ENCODE assay signal across 16 cellular contexts in genomic region chr9:136284311-136284710, GRCh38. TPM values are rescaled to one million over a fixed set of nuclear protein-coding genes. Genes with fewer than 3 reads are reported as not detected.
DNase-seq lines count a peak whose midpoint lies in the region; ATAC-seq and TF ChIP-seq lines count a peak whose summit lies in the region.
"Had no signal": no experiment of that assay in that cellular context is flagged by ENCODE, and none has a peak within 500 bp of the region (broad histone marks: within the 10 kb centered on the region; RNA-seq: fewer than 3 reads in every experiment).

No MANE protein-coding gene starts in this region.

- no peak for TF ChIP-seq CTCF in right atrium auricular region (IDR thresholded peaks at IDR 0.05)

- no peaks in the 10 kb centered on the region for H3K9me3 Mint-ChIP-seq in activated T-helper 17 cell treated with anti-CD3 and anti-CD28 coated beads, Interleukin-2, amount 50 U/mL, for 72 hours
- H3K9me3 Mint-ChIP-seq in activated naive CD8-positive, alpha-beta T cell treated with anti-CD3 and anti-CD28 coated beads for 36 hours: no peaks in the 10 kb centered on the region
- H3K9me3 Mint-ChIP-seq: CD4-positive, CD25-positive, alpha-beta regulatory T cell had no signal

- DNase-seq in Right ventricle myocardium inferior (ENCODE audit: missing footprints): peak; percentile 56
- no peak for DNase-seq in right atrium auricular region (ENCODE audit: low spot score)
- no peak for DNase-seq in Karpas-422
- no peak for DNase-seq in neuronal stem cell (ENCODE audit: low spot score)
- DNase-seq in NCI-H82 (lab: John Stamatoyannopoulos, UW): no peak
- DNase-seq in activated naive CD8-positive, alpha-beta T cell treated with anti-CD3 and anti-CD28 coated beads for 36 hours: no peak
- no peak for DNase-seq in activated CD4-positive, alpha-beta T cell treated with anti-CD3 and anti-CD28 coated beads for 1 hour

- H3K4ac ChIP-seq in neuronal stem cell (ENCODE audit: low read length): no peak overlapping the region

- peak overlapping the region; percentile 28 for H3K18ac ChIP-seq in neuronal stem cell (ENCODE audit: low read length)

- no peak overlapping the region for H3K4me3 Mint-ChIP-seq in activated T-helper 17 cell treated with anti-CD3 and anti-CD28 coated beads, Interleukin-2, amount 50 U/mL, for 72 hours
- H3K4me3 Mint-ChIP-seq in activated naive CD8-positive, alpha-beta T cell treated with anti-CD3 and anti-CD28 coated beads for 36 hours: no peak overlapping the region
- H3K4me3 Mint-ChIP-seq: CD4-positive, CD25-positive, alpha-beta regulatory T cell; GM23338; H9 had no signal

- peak overlapping the region; percentile 89 for H2BK15ac ChIP-seq in neuronal stem cell (ENCODE audit: low read length)

- H3K4me1 ChIP-seq in right atrium auricular region (peaks cover 0 to 14% of the 10 kb centered on the region in 2 donors), Karpas-422 (ENCODE audit: low read length) (peaks cover 28% of the 10 kb centered on the region), neuronal stem cell (ENCODE audit: control insufficient read depth in 2 of 2, insufficient read depth in 1 of 2, low read depth in 1 of 2, low read length in 2 of 2) (peaks cover 0 to 3% of the 10 kb centered on the region in 2 donors)
- H3K4me1 ChIP-seq: Caco-2 had no signal

- H3K79me1 ChIP-seq in neuronal stem cell (ENCODE audit: low read depth, low read length): peaks cover 3% of the 10 kb centered on the region

- peak overlapping the region; percentile 6 for H3K14ac ChIP-seq in neuronal stem cell (ENCODE audit: low read length)

- H3K4me2 ChIP-seq in Karpas-422 (ENCODE audit: low read depth, low read length, poor library complexity, severe bottlenecking) (no peak overlapping the region), neuronal stem cell (ENCODE audit: insufficient read depth, low read length, poor library complexity, severe bottlenecking) (no peak overlapping the region)
- H3K4me2 ChIP-seq: GM23338 had no signal

- ATAC-seq in Right ventricle myocardium inferior: no peak
- ATAC-seq in activated T-helper 17 cell treated with anti-CD3 and anti-CD28 coated beads, Interleukin-2, amount 50 U/mL, for 72 hours (replicated peaks): peak; percentile 3

- H2BK12ac ChIP-seq in neuronal stem cell (ENCODE audit: low read length): peak overlapping the region; percentile 16

- H3K9me3 ChIP-seq in right atrium auricular region (no peaks in the 10 kb centered on the region), Karpas-422 (ENCODE audit: low read length) (no peaks in the 10 kb centered on the region), neuronal stem cell (replicated peaks in 1 of 2; ENCODE audit: control insufficient read depth in 2 of 2, insufficient read depth in 1 of 2, low read depth in 1 of 2, low read length in 2 of 2) (no peaks in the 10 kb centered on the region)
- H3K9me3 ChIP-seq: A549, Caco-2 had no signal

- H4K91ac ChIP-seq in neuronal stem cell (ENCODE audit: low read depth, low read length, poor library complexity): no peak overlapping the region

- H3K36me3 Mint-ChIP-seq in activated T-helper 17 cell treated with anti-CD3 and anti-CD28 coated beads, Interleukin-2, amount 50 U/mL, for 72 hours (ENCODE audit: low read depth): no peaks in the 10 kb centered on the region
- no peaks in the 10 kb centered on the region for H3K36me3 Mint-ChIP-seq in activated naive CD8-positive, alpha-beta T cell treated with anti-CD3 and anti-CD28 coated beads for 36 hours
- H3K36me3 Mint-ChIP-seq: CD4-positive, CD25-positive, alpha-beta regulatory T cell had no signal

- H3K27me3 Mint-ChIP-seq in activated T-helper 17 cell treated with anti-CD3 and anti-CD28 coated beads, Interleukin-2, amount 50 U/mL, for 72 hours: peaks cover 3% of the 10 kb centered on the region
- H3K27me3 Mint-ChIP-seq in activated naive CD8-positive, alpha-beta T cell treated with anti-CD3 and anti-CD28 coated beads for 36 hours: peaks cover 6% of the 10 kb centered on the region

- H4K8ac ChIP-seq in neuronal stem cell (ENCODE audit: low read depth, low read length): no peak overlapping the region

- H3K4me1 Mint-ChIP-seq in activated T-helper 17 cell treated with anti-CD3 and anti-CD28 coated beads, Interleukin-2, amount 50 U/mL, for 72 hours: no peaks in the 10 kb centered on the region
- peaks cover 5% of the 10 kb centered on the region for H3K4me1 Mint-ChIP-seq in activated naive CD8-positive, alpha-beta T cell treated with anti-CD3 and anti-CD28 coated beads for 36 hours

- 0 out of 2 replicates have a peak overlapping the region, but pooled peaks have one; percentile 36 for H3K9ac ChIP-seq in Karpas-422 (ENCODE audit: low read length)
- no peak overlapping the region for H3K9ac ChIP-seq in neuronal stem cell (ENCODE audit: low read depth, low read length, poor library complexity)

- no peaks in the 10 kb centered on the region for H3K36me3 ChIP-seq in right atrium auricular region
- no peaks in the 10 kb centered on the region for H3K36me3 ChIP-seq in Karpas-422 (ENCODE audit: insufficient read depth, low read length)
- no peaks in the 10 kb centered on the region for H3K36me3 ChIP-seq in neuronal stem cell (replicated peaks in 1 of 2; ENCODE audit: control insufficient read depth in 2 of 2, insufficient read depth in 2 of 2, low read length in 2 of 2)

- peak overlapping the region; percentile 34 for H3K23ac ChIP-seq in neuronal stem cell (ENCODE audit: low read depth, low read length, poor library complexity)

- no peak overlapping the region for H2BK120ac ChIP-seq in neuronal stem cell (ENCODE audit: low read depth, low read length)

- H3K27ac ChIP-seq in right atrium auricular region (no peak overlapping the region), Karpas-422 (ENCODE audit: low read length) (no peak overlapping the region), neuronal stem cell (replicated peaks; ENCODE audit: low read length) (no peak overlapping the region)
- H3K27ac ChIP-seq: 22Rv1, A549, HL-60 had no signal

- intact Hi-C loops in Right ventricle myocardium inferior (cut with DNase I): loop anchor here (10.0 kb wide), 1 partner anchor 680 kb away; no protein-coding TSS in a partner anchor

- H3K79me2 ChIP-seq in Karpas-422 (ENCODE audit: low read length): no peaks in the 10 kb centered on the region

- H2AFZ ChIP-seq in Karpas-422 (ENCODE audit: low read length): no peak overlapping the region
- H2AFZ ChIP-seq in neuronal stem cell (ENCODE audit: low read length): no peak overlapping the region

- H2AK5ac ChIP-seq in neuronal stem cell (ENCODE audit: low read depth, low read length): peak overlapping the region; percentile 98

- peak overlapping the region; percentile 7 for H2BK5ac ChIP-seq in neuronal stem cell (ENCODE audit: low read length)

- no peaks in the 10 kb centered on the region for H3K9me2 ChIP-seq in Karpas-422 (replicated peaks; ENCODE audit: insufficient read depth, low read length)

- H4K20me1 ChIP-seq in Karpas-422 (ENCODE audit: insufficient read depth, low read depth, low read length): no peaks in the 10 kb centered on the region; the same call in 1 of the 2 replicates

- no CpG with 5 or more reads among the region's 22 CpGs for WGBS in neuronal stem cell (ENCODE audit: extremely low coverage in 2 of 2, insufficient read length in 2 of 2, insufficient replicate concordance in 1 of 2), 2 donors

- no peak overlapping the region for H3K27ac Mint-ChIP-seq in activated T-helper 17 cell treated with anti-CD3 and anti-CD28 coated beads, Interleukin-2, amount 50 U/mL, for 72 hours
- no peak overlapping the region for H3K27ac Mint-ChIP-seq in activated naive CD8-positive, alpha-beta T cell treated with anti-CD3 and anti-CD28 coated beads for 36 hours
- H3K27ac Mint-ChIP-seq: GM23338, H9 had no signal

- H3K27me3 ChIP-seq in right atrium auricular region (no peaks in the 10 kb centered on the region), Karpas-422 (ENCODE audit: low read length) (no peaks in the 10 kb centered on the region), neuronal stem cell (ENCODE audit: control insufficient read depth in 3 of 3, insufficient read depth in 3 of 3, low read depth in 1 of 3, low read length in 3 of 3) (peaks cover 0 to 70% (median 0%) of the 10 kb centered on the region in 3 experiments)

- H3K4me3 ChIP-seq in right atrium auricular region: no peak overlapping the region
- H3K4me3 ChIP-seq in Karpas-422 (ENCODE audit: low read length): no peak overlapping the region
- no peak overlapping the region for H3K4me3 ChIP-seq in neuronal stem cell (ENCODE audit: low read length in 2 of 2)
- H3K4me3 ChIP-seq: A549, GM23338 had no signal

RNA-seq across cellular contexts. Expression of gene CCDC187, which starts 19.6 kb away (rescaled TPM):
- total RNA-seq in Right ventricle myocardium inferior: not detected
- total RNA-seq in right atrium auricular region: not detected
- 0.34 and 0.43 TPM in 2 replicates for total RNA-seq in Karpas-422 (2014; rRNA removed; shearing (Covaris generic); ENCODE audit: low replicate concordance)
- total RNA-seq in activated T-helper 17 cell treated with anti-CD3 and anti-CD28 coated beads, Interleukin-2, amount 50 U/mL, for 72 hours: under 1 TPM in 1 of 2 donors, not detected in 1; 0.02 TPM
- polyA plus RNA-seq in neuronal stem cell (2013, experiment 1 of 2): 0.08 TPM
- 0.08 TPM for polyA plus RNA-seq in neuronal stem cell (2013, experiment 2 of 2)
- not detected for total RNA-seq in activated naive CD8-positive, alpha-beta T cell treated with anti-CD3 and anti-CD28 coated beads for 36 hours
- total RNA-seq: CD4-positive, CD25-positive, alpha-beta regulatory T cell had no signal
- polyA plus RNA-seq: BJ; CD4-positive, CD25-positive, alpha-beta regulatory T cell; GM23338 had no signal

RNA-seq across cellular contexts. Expression of gene QSOX2, which starts 38.7 kb away (rescaled TPM):
- total RNA-seq in Right ventricle myocardium inferior (8.3 TPM), right atrium auricular region (1 to 10 TPM; 3.2 to 6.3 TPM)
- total RNA-seq in Karpas-422 (2014; rRNA removed; shearing (Covaris generic); ENCODE audit: low replicate concordance): 11.3 and 18.9 TPM in 2 replicates
- total RNA-seq in activated T-helper 17 cell treated with anti-CD3 and anti-CD28 coated beads, Interleukin-2, amount 50 U/mL, for 72 hours: 10 to 100 TPM; 25.9 to 28.5 TPM
- 11.3 TPM for polyA plus RNA-seq in neuronal stem cell (2013, experiment 1 of 2)
- polyA plus RNA-seq in neuronal stem cell (2013, experiment 2 of 2): 11.5 TPM
- 10 to 100 TPM; 17.0 to 18.3 TPM for total RNA-seq in activated naive CD8-positive, alpha-beta T cell treated with anti-CD3 and anti-CD28 coated beads for 36 hours

RNA-seq across cellular contexts. Expression of gene GPSM1, which starts 43.0 kb away (rescaled TPM):
- total RNA-seq in Right ventricle myocardium inferior (48.6 TPM), right atrium auricular region (10 to 100 TPM; 39.4 to 44.5 TPM)
- 11.7 and 38.4 TPM in 2 replicates for total RNA-seq in Karpas-422 (2014; rRNA removed; shearing (Covaris generic); ENCODE audit: low replicate concordance)
- total RNA-seq in activated T-helper 17 cell treated with anti-CD3 and anti-CD28 coated beads, Interleukin-2, amount 50 U/mL, for 72 hours: 10 to 100 TPM in 1 of 2 donors, 1 to 10 TPM in 1; 5.9 to 16.3 TPM
- polyA plus RNA-seq in neuronal stem cell (2013, experiment 1 of 2): 37.4 TPM
- polyA plus RNA-seq in neuronal stem cell (2013, experiment 2 of 2): 37.2 TPM
- total RNA-seq in activated naive CD8-positive, alpha-beta T cell treated with anti-CD3 and anti-CD28 coated beads for 36 hours: 10 to 100 TPM in 1 of 2 experiments, 1 to 10 TPM in 1; 9.1 to 11.0 TPM
